Comparison of ENCODE assay signal across 26 cellular contexts in genomic region chr5:115639377-115639776, GRCh38. TPM values are rescaled to one million over a fixed set of nuclear protein-coding genes. Genes with fewer than 3 reads are reported as not detected.
A peak's percentile ranks its signal among the peaks of the same experiment; 100 is the strongest.
DNase-seq lines count a peak whose midpoint lies in the region; ATAC-seq and TF ChIP-seq lines count a peak whose summit lies in the region.
"Had no signal": no experiment of that assay in that cellular context is flagged by ENCODE, and none has a peak within 500 bp of the region (broad histone marks: within the 10 kb centered on the region; RNA-seq: fewer than 3 reads in every experiment).

No MANE protein-coding gene starts in this region.

- peak; percentile 38 for DNase-seq in DMS 273 (lab: John Stamatoyannopoulos, UW; ENCODE audit: unreplicated experiment)
- no peak for DNase-seq in DMS 273 treated with DMSO at 0.1 percent for 48 hours (lab: John Stamatoyannopoulos, UW)
- DNase-seq in body of pancreas: peak in 2 of 4 donors; percentile 10 to 19
- DNase-seq in neural progenitor cell (ENCODE audit: low spot score): no peak
- DNase-seq in HuH-7 (ENCODE audit: low spot score): no peak
- no peak for DNase-seq in NCI-H1694 treated with DMSO at 0.1 percent for 48 hours (lab: John Stamatoyannopoulos, UW)
- DNase-seq: CD4-positive, alpha-beta memory T cell; DMS53; GDM1; H9; HFFc6; IMR-90; MV-4-11; NCI-H1417; NCI-H187; NCI-H2107; NCI-H446 treated with DMSO at 0.1 percent for 48 hours; NCI-H526 treated with DMSO at 0.1 percent for 48 hours; SHP77 treated with DMSO at 0.1 percent for 48 hours; SK-N-SH had no signal

- H3K9me3 ChIP-seq in body of pancreas: no peaks in the 10 kb centered on the region
- H3K9me3 ChIP-seq in neural progenitor cell (ENCODE audit: low read depth): no peaks in the 10 kb centered on the region
- H3K9me3 ChIP-seq: BLaER1 treated with 17β-estradiol and CSF1 and Interleukin-3, amounts not matched to agents 10 nM and 100 nM; SK-N-SH had no signal

- TF ChIP-seq POLR2A in body of pancreas (IDR thresholded peaks at IDR 0.05): no peak

- ATAC-seq in GM19463 (IDR thresholded peaks at IDR 0.05; ENCODE audit: unreplicated experiment) (peak; percentile 14), body of pancreas (peak; percentile 36), HG02840 (IDR thresholded peaks at IDR 0.05; ENCODE audit: low FRiP score, unreplicated experiment) (no peak)

- peaks cover 14% of the 10 kb centered on the region for H3K4me1 Mint-ChIP-seq in neural progenitor cell

- H3K27me3 ChIP-seq in body of pancreas (no peaks in the 10 kb centered on the region), neural progenitor cell (no peaks in the 10 kb centered on the region)
- H3K27me3 ChIP-seq: BLaER1 treated with 17β-estradiol and CSF1 and Interleukin-3, amounts not matched to agents 10 nM and 100 nM had no signal

- peaks cover 12% of the 10 kb centered on the region for H3K4me1 ChIP-seq in body of pancreas
- H3K4me1 ChIP-seq in neural progenitor cell: peaks cover 11% of the 10 kb centered on the region

- no peak overlapping the region for H3K4me2 ChIP-seq in neural progenitor cell
- H3K4me2 ChIP-seq: BLaER1 treated with 17β-estradiol and CSF1 and Interleukin-3, amounts not matched to agents 10 nM and 100 nM; KMS-11; SK-N-SH had no signal

- no peaks in the 10 kb centered on the region for H3K27me3 Mint-ChIP-seq in neural progenitor cell (ENCODE audit: insufficient read depth, low read depth)

- H3K9ac ChIP-seq in neural progenitor cell: no peak overlapping the region
- H3K9ac ChIP-seq: BLaER1 treated with 17β-estradiol and CSF1 and Interleukin-3, amounts not matched to agents 10 nM and 100 nM; KMS-11; SK-N-SH had no signal

- H3K9me3 Mint-ChIP-seq in neural progenitor cell: no peaks in the 10 kb centered on the region
- H3K9me3 Mint-ChIP-seq: CD4-positive, alpha-beta memory T cell; H9; HFFc6 had no signal

- H3K36me3 ChIP-seq in body of pancreas (replicated peaks in 1 of 2; ENCODE audit: insufficient read depth in 1 of 2, low read depth in 2 of 2): no peaks in the 10 kb centered on the region
- no peaks in the 10 kb centered on the region for H3K36me3 ChIP-seq in neural progenitor cell
- H3K36me3 ChIP-seq: BLaER1 treated with 17β-estradiol and CSF1 and Interleukin-3, amounts not matched to agents 10 nM and 100 nM had no signal

- H3K4me3 ChIP-seq in body of pancreas (no peak overlapping the region), neural progenitor cell (no peak overlapping the region)
- H3K4me3 ChIP-seq: BLaER1 treated with 17β-estradiol and CSF1 and Interleukin-3, amounts not matched to agents 10 nM and 100 nM had no signal

- intact Hi-C loops in body of pancreas (cut with DNase I): no loop called here

- H3K4me3 Mint-ChIP-seq in neural progenitor cell: no peak overlapping the region
- H3K4me3 Mint-ChIP-seq: CD4-positive, alpha-beta memory T cell; H9; HFFc6 had no signal

- no peak overlapping the region for H3K27ac Mint-ChIP-seq in neural progenitor cell
- H3K27ac Mint-ChIP-seq: H9, HFFc6 had no signal

- WGBS in body of pancreas, 2 donors: 33% methylated on average over 1 of the region's 1 CpG

- no peak for TF ChIP-seq CTCF in body of pancreas (IDR thresholded peaks at IDR 0.05)
- no peak for TF ChIP-seq CTCF in neural progenitor cell (IDR thresholded peaks at IDR 0.05)

- H3K79me2 ChIP-seq in neural progenitor cell (ENCODE audit: low read depth): no peaks in the 10 kb centered on the region

- peak overlapping the region; percentile 66 for H2AFZ ChIP-seq in neural progenitor cell (replicated peaks)

- no peaks in the 10 kb centered on the region for H3F3A ChIP-seq in neural progenitor cell (ENCODE audit: low read depth)

- H3K27ac ChIP-seq in body of pancreas: peak overlapping the region in 3 of 4 donors; percentile 9 to 37 (median 24)
- H3K27ac ChIP-seq in neural progenitor cell: no peak overlapping the region
- H3K27ac ChIP-seq: 22Rv1; BLaER1 treated with 17β-estradiol and CSF1 and Interleukin-3, amounts not matched to agents 10 nM and 100 nM; KMS-11; RWPE1 had no signal

- no peaks in the 10 kb centered on the region for H4K20me1 ChIP-seq in neural progenitor cell (ENCODE audit: low read depth)
- H4K20me1 ChIP-seq: BLaER1 treated with 17β-estradiol and CSF1 and Interleukin-3, amounts not matched to agents 10 nM and 100 nM had no signal

- H3K36me3 Mint-ChIP-seq in neural progenitor cell: no peaks in the 10 kb centered on the region
- H3K36me3 Mint-ChIP-seq: CD4-positive, alpha-beta memory T cell had no signal

RNA-seq across cellular contexts. Expression of gene TMED7, which starts 13.5 kb away (rescaled TPM):
- total RNA-seq in body of pancreas: 10 to 100 TPM; 40.5 to 51.4 TPM
- 72.4 and 112 TPM in 2 replicates for total RNA-seq in neural progenitor cell (ENCODE audit: low replicate concordance)

RNA-seq across cellular contexts. Expression of gene TICAM2, which starts 37.1 kb away (rescaled TPM):
- total RNA-seq in body of pancreas (1 to 10 TPM in 1 of 2 donors, under 1 TPM in 1; 0.52 to 1.6 TPM), neural progenitor cell (ENCODE audit: low replicate concordance) (0.03 TPM in 1 of 2 replicates, not detected in the other)
